Comparison of ENCODE assay signal across 8 cellular contexts in the genomic region with DNA sequence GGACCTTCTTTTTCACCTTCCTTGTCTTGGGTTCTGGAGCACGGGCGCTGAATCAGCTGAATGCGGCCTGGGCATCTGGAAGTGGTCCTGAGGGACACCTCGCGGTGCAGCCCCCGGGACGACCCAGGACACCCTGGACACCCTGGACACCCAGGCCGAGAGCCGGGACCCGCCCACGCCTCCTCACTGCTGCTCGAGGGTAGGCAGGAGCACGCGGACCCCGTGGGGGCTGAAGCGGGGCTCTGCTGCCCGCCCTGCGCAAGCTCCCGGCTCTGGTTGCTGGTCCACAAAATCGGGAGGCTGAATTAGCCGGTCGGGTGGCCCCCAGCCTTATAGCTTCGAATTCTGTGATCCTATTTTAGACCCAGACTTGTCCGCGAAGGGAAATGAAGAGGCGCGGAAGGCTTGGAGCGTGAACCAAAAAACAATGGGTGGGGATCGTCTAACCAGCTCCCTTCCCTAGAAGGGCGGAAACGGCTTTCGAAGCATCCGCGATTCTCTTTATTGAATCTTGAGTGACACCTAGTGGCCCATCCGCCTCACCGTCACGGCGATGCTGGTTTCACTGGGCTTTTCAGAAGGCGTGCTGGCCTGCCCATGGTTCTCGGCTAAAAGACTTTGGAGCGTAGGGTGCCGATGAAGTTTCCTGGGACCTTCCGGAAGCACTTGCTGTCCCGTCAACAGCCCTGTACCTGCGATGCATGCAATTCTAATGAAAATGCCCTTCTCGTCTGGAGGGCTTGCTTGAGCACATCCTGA. TPM values are rescaled to one million over a fixed set of nuclear protein-coding genes. Genes with fewer than 3 reads are reported as not detected.
DNase-seq lines count a peak whose midpoint lies in the region; ATAC-seq and TF ChIP-seq lines count a peak whose summit lies in the region.

No MANE protein-coding gene starts in this region.

- peak; percentile 90 for TF ChIP-seq CTCF in GM12872 (IDR thresholded peaks at IDR 0.05; ENCODE audit: insufficient read depth, low read depth, low read length)
- TF ChIP-seq CTCF in heart right ventricle (IDR thresholded peaks at IDR 0.05), result peak; percentile 61 to 94 (median 86)
- TF ChIP-seq CTCF in type B pancreatic cell (conservative IDR thresholded peaks at IDR 0.05), result peak; percentile 90

- H3K27ac Mint-ChIP-seq in activated naive CD8-positive, alpha-beta T cell treated with anti-CD3 and anti-CD28 coated beads, Interleukin-2, amount 50 U/mL, for 24 hours, result peak overlapping the region; percentile 53
- H3K27ac Mint-ChIP-seq in type B pancreatic cell, result no peak overlapping the region

- peaks cover 38% of the 10 kb centered on the region for H3K27me3 Mint-ChIP-seq in activated naive CD8-positive, alpha-beta T cell treated with anti-CD3 and anti-CD28 coated beads, Interleukin-2, amount 50 U/mL, for 24 hours
- H3K27me3 Mint-ChIP-seq in type B pancreatic cell, result peaks cover 66% of the 10 kb centered on the region

- intact Hi-C loops in heart right ventricle (cut with DNase I) (loop anchor here (1.0 to 10.0 kb wide), 18 partner anchors 110 to 601 kb away; a partner anchor contains a TSS), posterior cingulate gyrus (cut with DNase I) (loop anchor here (1.0 to 10.0 kb wide), 6 partner anchors 117 to 1117 kb away; a partner anchor contains a TSS)

- ATAC-seq in HG02798 (IDR thresholded peaks at IDR 0.05; ENCODE audit: poor library complexity, unreplicated experiment) (peak; percentile 91), heart right ventricle (peak; percentile 83 to 94 (median 90))
- ATAC-seq in activated naive CD8-positive, alpha-beta T cell treated with anti-CD3 and anti-CD28 coated beads, Interleukin-2, amount 50 U/mL, for 24 hours, result peak; percentile 84

- no peaks in the 10 kb centered on the region for H3K9me3 ChIP-seq in heart right ventricle

- DNase-seq in NCI-H1417 (lab: John Stamatoyannopoulos, UW) (peak; percentile 87 to 97 (median 94)), SW480 (ENCODE audit: low spot score) (peak; percentile 84), heart right ventricle (peak; percentile 78 to 88), posterior cingulate gyrus (peak; percentile 71 to 97 (median 84)), type B pancreatic cell (ENCODE audit: extremely low spot score, unreplicated experiment) (peak; percentile 82)
- peak; percentile 81 for DNase-seq in activated naive CD8-positive, alpha-beta T cell treated with anti-CD3 and anti-CD28 coated beads, Interleukin-2, amount 50 U/mL, for 24 hours

- peak overlapping the region; percentile 16 to 90 (median 66) for H3K4me3 ChIP-seq in heart right ventricle

- peak overlapping the region in 8 of 10 donors; percentile 2 to 80 (median 68) for H3K27ac ChIP-seq in heart right ventricle

- no peaks in the 10 kb centered on the region for H3K36me3 ChIP-seq in heart right ventricle

- H3K36me3 Mint-ChIP-seq in activated naive CD8-positive, alpha-beta T cell treated with anti-CD3 and anti-CD28 coated beads, Interleukin-2, amount 50 U/mL, for 24 hours (ENCODE audit: low read depth), result no peaks in the 10 kb centered on the region
- H3K36me3 Mint-ChIP-seq in type B pancreatic cell, result no peaks in the 10 kb centered on the region

- peaks cover 32% of the 10 kb centered on the region for H3K4me1 Mint-ChIP-seq in activated naive CD8-positive, alpha-beta T cell treated with anti-CD3 and anti-CD28 coated beads, Interleukin-2, amount 50 U/mL, for 24 hours
- peaks cover 8% of the 10 kb centered on the region for H3K4me1 Mint-ChIP-seq in type B pancreatic cell (ENCODE audit: unreplicated experiment)

- peaks cover 0 to 26% (median 12%) of the 10 kb centered on the region in 9 donors for H3K4me1 ChIP-seq in heart right ventricle

- peaks cover 0 to 21% (median 0%) of the 10 kb centered on the region in 7 donors for H3K27me3 ChIP-seq in heart right ventricle

- 1 to 2% methylated on average over 46 of the region's 46 CpGs for WGBS in heart right ventricle, 2 donors

- peak overlapping the region; percentile 79 for H3K4me3 Mint-ChIP-seq in activated naive CD8-positive, alpha-beta T cell treated with anti-CD3 and anti-CD28 coated beads, Interleukin-2, amount 50 U/mL, for 24 hours
- peak overlapping the region; percentile 90 for H3K4me3 Mint-ChIP-seq in type B pancreatic cell

- H3K9me3 Mint-ChIP-seq in activated naive CD8-positive, alpha-beta T cell treated with anti-CD3 and anti-CD28 coated beads, Interleukin-2, amount 50 U/mL, for 24 hours, result no peaks in the 10 kb centered on the region
- no peaks in the 10 kb centered on the region for H3K9me3 Mint-ChIP-seq in type B pancreatic cell

RNA-seq across cellular contexts. Expression of a gene that starts 46.3 kb away (rescaled TPM):
- 1 to 10 TPM; 1.0 to 8.5 (median 3.0) TPM for total RNA-seq in heart right ventricle
- polyA plus RNA-seq in heart right ventricle, result 1 to 10 TPM in 1 of 2 donors, under 1 TPM in 1; 0.72 to 1.1 TPM
- 7.1 and 8.3 TPM in 2 replicates for total RNA-seq in type B pancreatic cell (ENCODE audit: low replicate concordance)

Comparison
In these comparisons a context has a peak if more than half of its experiments do, and no peak if none do; other contexts are left out.
1. Peak in every context shown above with its lines: DNase-seq, ATAC-seq, H3K4me3 ChIP-seq and H3K27ac ChIP-seq.